In the genomic region with DNA sequence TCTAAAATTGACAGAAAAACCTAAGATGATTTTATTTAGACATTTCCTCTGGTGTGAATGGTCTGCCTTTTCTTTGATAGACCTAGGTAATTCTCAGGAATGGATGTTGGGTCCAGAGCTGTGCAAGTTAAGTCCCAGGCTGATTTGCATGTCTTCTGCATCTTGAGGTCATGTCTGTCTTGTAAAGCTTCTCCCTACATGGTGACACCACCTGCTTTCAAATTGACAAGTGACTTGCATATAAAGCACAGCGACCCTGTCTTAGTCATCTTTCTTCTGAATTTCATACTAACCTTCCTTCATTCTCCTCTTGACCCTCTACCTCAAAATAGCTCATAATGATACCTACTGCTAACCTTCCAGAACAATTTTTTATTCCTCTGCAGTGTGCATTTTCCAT, we compare ENCODE assay signal across 26 cellular contexts. TPM values are rescaled to one million over a fixed set of nuclear protein-coding genes. Genes with fewer than 3 reads are reported as not detected.
A peak's percentile ranks its signal among the peaks of the same experiment; 100 is the strongest.
DNase-seq lines count a peak whose midpoint lies in the region; ATAC-seq lines count a peak whose summit lies in the region.
"Had no signal": no experiment of that assay in that cellular context is flagged by ENCODE, and none has a peak within 500 bp of the region (broad histone marks: within the 10 kb centered on the region; RNA-seq: fewer than 3 reads in every experiment).

No MANE protein-coding gene starts in this region.

- H3K27me3 ChIP-seq in CD4-positive, CD25-positive, alpha-beta regulatory T cell (ENCODE audit: control insufficient read depth, insufficient read depth, low read length): no peaks in the 10 kb centered on the region
- H3K27me3 ChIP-seq: colonic mucosa, esophagus muscularis mucosa had no signal

- no peaks in the 10 kb centered on the region for H3K27me3 Mint-ChIP-seq in activated CD4-positive, alpha-beta T cell treated with anti-CD3 and anti-CD28 coated beads for 36 hours
- no peaks in the 10 kb centered on the region for H3K27me3 Mint-ChIP-seq in CD4-positive, CD25-positive, alpha-beta regulatory T cell
- H3K27me3 Mint-ChIP-seq in T-cell (no peaks in the 10 kb centered on the region), memory B cell (no peaks in the 10 kb centered on the region)
- H3K27me3 Mint-ChIP-seq: activated naive CD4-positive, alpha-beta T cell treated with anti-CD3 and anti-CD28 coated beads, Interleukin-2, amount 10 ng/mL, durations not matched to agents 7 days and 5 days had no signal

- H3K9me3 ChIP-seq in CD4-positive, CD25-positive, alpha-beta regulatory T cell (ENCODE audit: control insufficient read depth in 2 of 2, low read length in 2 of 2): no peaks in the 10 kb centered on the region
- H3K9me3 ChIP-seq: colonic mucosa, esophagus muscularis mucosa had no signal

- intact Hi-C loops in activated CD4-positive, alpha-beta T cell treated with anti-CD3 and anti-CD28 coated beads for 36 hours (cut with DNase I, micrococcal nuclease): loop anchor here (1.0 to 2.0 kb wide), 3 partner anchors 29 to 35 kb away; partner anchors contain the start of genes NMRK1 (in 1 of the 2) and OSTF1 (in 1 of the 2)

- CTCF ChIA-PET in activated CD4-positive, alpha-beta T cell treated with anti-CD3 and anti-CD28 coated beads for 36 hours (lab: Charles Lee): interaction anchor here (0.8 to 1.4 kb wide), 4 partner anchors 16 to 40 kb away, joined by 3 to 4 read pairs (median 3); no protein-coding TSS in a partner anchor
- CTCF ChIA-PET in T-cell (lab: Charles Lee): no interaction called here

- peaks cover 46% of the 10 kb centered on the region for H3K36me3 ChIP-seq in CD4-positive, CD25-positive, alpha-beta regulatory T cell (ENCODE audit: control insufficient read depth, insufficient read depth, low read length)
- H3K36me3 ChIP-seq: colonic mucosa had no signal

- no peak overlapping the region for H3K27ac ChIP-seq in CD4-positive, CD25-positive, alpha-beta regulatory T cell (ENCODE audit: insufficient read depth, low read length, poor library complexity, severe bottlenecking)
- H3K27ac ChIP-seq: colonic mucosa, esophagus muscularis mucosa, parathyroid adenoma had no signal

- H3K9me3 Mint-ChIP-seq in activated CD4-positive, alpha-beta T cell treated with anti-CD3 and anti-CD28 coated beads for 36 hours (ENCODE audit: low read depth): peaks cover 9% of the 10 kb centered on the region
- H3K9me3 Mint-ChIP-seq in CD4-positive, CD25-positive, alpha-beta regulatory T cell: peaks cover 0 to 5% (median 0%) of the 10 kb centered on the region in 7 donors
- H3K9me3 Mint-ChIP-seq in T-cell: peaks cover 0 to 6% (median 0%) of the 10 kb centered on the region in 3 donors
- H3K9me3 Mint-ChIP-seq in memory B cell: no peaks in the 10 kb centered on the region
- H3K9me3 Mint-ChIP-seq: neural crest cell had no signal

- no peak overlapping the region for H3K4me3 Mint-ChIP-seq in activated CD4-positive, alpha-beta T cell treated with anti-CD3 and anti-CD28 coated beads for 36 hours
- H3K4me3 Mint-ChIP-seq in CD4-positive, CD25-positive, alpha-beta regulatory T cell: no peak overlapping the region
- H3K4me3 Mint-ChIP-seq in T-cell (no peak overlapping the region), memory B cell (no peak overlapping the region)
- H3K4me3 Mint-ChIP-seq: activated naive CD4-positive, alpha-beta T cell treated with anti-CD3 and anti-CD28 coated beads, Interleukin-2, amount 10 ng/mL, durations not matched to agents 7 days and 5 days; neural crest cell; T-helper 1 cell treated with Interleukin-12 subunit alpha and Interleukin-12 subunit beta and Interleukin-4 antibody, amounts not matched to agents 30 μg/mL and 1 μg/mL, for 36 hours had no signal

- ATAC-seq in activated CD4-positive, alpha-beta T cell treated with anti-CD3 and anti-CD28 coated beads for 36 hours: peak; percentile 90
- no peak for ATAC-seq in CD4-positive, CD25-positive, alpha-beta regulatory T cell (ENCODE audit: low read depth in 2 of 2)
- ATAC-seq in T-cell (replicated peaks in 1 of 4): no peak
- ATAC-seq in memory B cell (ENCODE audit: low read depth): no peak
- no peak for ATAC-seq in GM18519 (IDR thresholded peaks at IDR 0.05; ENCODE audit: low FRiP score, unreplicated experiment)
- ATAC-seq in HG03342 (IDR thresholded peaks at IDR 0.05; ENCODE audit: unreplicated experiment): no peak
- ATAC-seq: right cardiac atrium had no signal

- peaks cover 53% of the 10 kb centered on the region for H3K36me3 Mint-ChIP-seq in activated CD4-positive, alpha-beta T cell treated with anti-CD3 and anti-CD28 coated beads for 36 hours (ENCODE audit: low read depth)
- peaks cover 42% of the 10 kb centered on the region for H3K36me3 Mint-ChIP-seq in CD4-positive, CD25-positive, alpha-beta regulatory T cell
- H3K36me3 Mint-ChIP-seq in T-cell (peaks cover 37% of the 10 kb centered on the region), memory B cell (peaks cover 39% of the 10 kb centered on the region)

- no peak for DNase-seq in activated CD4-positive, alpha-beta T cell treated with anti-CD3 and anti-CD28 coated beads for 36 hours
- DNase-seq in activated CD4-positive, alpha-beta T cell treated with anti-CD3 and anti-CD28 coated beads, Interleukin-2, amount 50 U/mL, for 4 hours: no peak
- DNase-seq in CD4-positive, CD25-positive, alpha-beta regulatory T cell: no peak
- DNase-seq in T-cell: no peak
- no peak for DNase-seq in memory B cell (ENCODE audit: low spot score in 2 of 2)
- no peak for DNase-seq in AG08396 (ENCODE audit: low spot score)
- DNase-seq: 8988T; activated CD4-positive, alpha-beta T cell treated with anti-CD3 and anti-CD28 coated beads for 4 hours; activated naive CD4-positive, alpha-beta T cell treated with anti-CD3 and anti-CD28 coated beads, Interleukin-2, amount 10 ng/mL, durations not matched to agents 7 days and 5 days; anterior cingulate cortex; colonic mucosa; DMS 273 treated with DMSO at 0.1 percent for 48 hours; foreskin melanocyte; GOT3; NCI-H1048; NCI-H1694; NCI-H2171; NCI-H510A; right cardiac atrium; stimulated activated CD4-positive, alpha-beta T cell treated with anti-CD3 and anti-CD28 coated beads, Interleukin-2, amount 100 ng/mL, for 24 hours had no signal

- H3K4me1 Mint-ChIP-seq in activated CD4-positive, alpha-beta T cell treated with anti-CD3 and anti-CD28 coated beads for 36 hours: peaks cover 63% of the 10 kb centered on the region
- H3K4me1 Mint-ChIP-seq in CD4-positive, CD25-positive, alpha-beta regulatory T cell: peaks cover 30 to 62% (median 46%) of the 10 kb centered on the region in 4 donors
- H3K4me1 Mint-ChIP-seq in T-cell (peaks cover 58 to 78% (median 59%) of the 10 kb centered on the region in 3 donors), memory B cell (peaks cover 36% of the 10 kb centered on the region)

- POLR2A ChIA-PET in activated CD4-positive, alpha-beta T cell treated with anti-CD3 and anti-CD28 coated beads for 36 hours (lab: Charles Lee): interaction anchor here (0.6 to 1.4 kb wide), 3 partner anchors 31 to 105 kb away, joined by 4 to 6 read pairs (median 4); no protein-coding TSS in a partner anchor
- POLR2A ChIA-PET in T-cell (lab: Charles Lee): no interaction called here

- H3K27ac Mint-ChIP-seq in activated CD4-positive, alpha-beta T cell treated with anti-CD3 and anti-CD28 coated beads for 36 hours: peak overlapping the region; percentile 68
- peak overlapping the region; percentile 1 to 58 (median 27) for H3K27ac Mint-ChIP-seq in CD4-positive, CD25-positive, alpha-beta regulatory T cell
- H3K27ac Mint-ChIP-seq in T-cell: peak overlapping the region; percentile 2 to 47
- H3K27ac Mint-ChIP-seq in memory B cell: peak overlapping the region; percentile 12
- H3K27ac Mint-ChIP-seq: activated naive CD4-positive, alpha-beta T cell treated with anti-CD3 and anti-CD28 coated beads, Interleukin-2, amount 10 ng/mL, durations not matched to agents 7 days and 5 days; T-helper 1 cell treated with Interleukin-12 subunit alpha and Interleukin-12 subunit beta and Interleukin-4 antibody, amounts not matched to agents 30 μg/mL and 1 μg/mL, for 36 hours had no signal

- H3K4me3 ChIP-seq in CD4-positive, CD25-positive, alpha-beta regulatory T cell (ENCODE audit: low read depth, low read length): peak overlapping the region; percentile 23
- H3K4me3 ChIP-seq: colonic mucosa, esophagus muscularis mucosa had no signal

- peaks cover 3% of the 10 kb centered on the region for H3K4me1 ChIP-seq in CD4-positive, CD25-positive, alpha-beta regulatory T cell (ENCODE audit: control insufficient read depth, insufficient read depth, low read length, poor library complexity, severe bottlenecking)
- H3K4me1 ChIP-seq: colonic mucosa had no signal

RNA-seq across cellular contexts. Expression of gene OSTF1, which starts 29.3 kb away (rescaled TPM):
- 10 to 100 TPM; 72.6 to 85.5 TPM for total RNA-seq in activated CD4-positive, alpha-beta T cell treated with anti-CD3 and anti-CD28 coated beads for 36 hours
- 68.2 TPM for total RNA-seq in CD4-positive, CD25-positive, alpha-beta regulatory T cell
- polyA plus RNA-seq in CD4-positive, CD25-positive, alpha-beta regulatory T cell: 100 to 1,000 TPM; 140 to 203 (median 162) TPM
- 10 to 100 TPM; 46.6 to 73.9 (median 58.3) TPM for total RNA-seq in T-cell

RNA-seq across cellular contexts. Expression of gene NMRK1, which starts 29.6 kb away (rescaled TPM):
- 10 to 100 TPM; 20.9 to 29.2 TPM for total RNA-seq in activated CD4-positive, alpha-beta T cell treated with anti-CD3 and anti-CD28 coated beads for 36 hours
- 41.5 TPM for total RNA-seq in CD4-positive, CD25-positive, alpha-beta regulatory T cell
- polyA plus RNA-seq in CD4-positive, CD25-positive, alpha-beta regulatory T cell: 10 to 100 TPM; 41.5 to 55.0 (median 51.3) TPM
- 10 to 100 TPM; 61.9 to 91.0 (median 72.6) TPM for total RNA-seq in T-cell

Comparison
In these comparisons a context has a peak if more than half of its experiments do, and no peak if none do; other contexts are left out.
1. H3K27ac Mint-ChIP-seq: peak in every context shown above with its lines; median percentile 68 in activated CD4-positive, alpha-beta T cell treated with anti-CD3 and anti-CD28 coated beads for 36 hours; 27 in CD4-positive, CD25-positive, alpha-beta regulatory T cell; 24 in T-cell; 12 in memory B cell.